Comparison of ENCODE assay signal across 12 cellular contexts in the genomic region with DNA sequence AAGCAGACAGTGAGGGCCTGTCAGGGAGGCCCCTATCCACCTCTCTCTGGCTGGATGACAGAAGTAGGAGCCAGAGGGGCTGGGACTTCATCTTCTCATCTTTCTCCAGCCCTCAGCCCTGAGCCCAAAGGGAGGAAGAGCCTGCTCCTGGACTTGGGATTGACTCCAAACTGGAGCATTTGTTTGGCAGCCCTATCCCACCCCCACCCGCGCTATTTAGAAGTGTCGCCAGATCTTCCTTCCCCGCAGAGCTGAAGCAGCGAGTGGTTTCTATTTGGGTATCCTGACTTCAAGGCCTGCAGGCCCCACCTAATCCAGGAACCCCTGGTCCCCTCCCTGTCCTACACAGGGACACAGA. TPM values are rescaled to one million over a fixed set of nuclear protein-coding genes. Genes with fewer than 3 reads are reported as not detected.
DNase-seq lines count a peak whose midpoint lies in the region; ATAC-seq and TF ChIP-seq lines count a peak whose summit lies in the region.
"Had no signal": no experiment of that assay in that cellular context is flagged by ENCODE, and none has a peak within 500 bp of the region (broad histone marks: within the 10 kb centered on the region; RNA-seq: fewer than 3 reads in every experiment).

No MANE protein-coding gene starts in this region.

- H3K36me3 ChIP-seq in left ventricle myocardium inferior (peaks cover 14% of the 10 kb centered on the region), parathyroid adenoma (ENCODE audit: control insufficient read depth, insufficient read depth, low read length) (no peaks in the 10 kb centered on the region)

- TF ChIP-seq CTCF in left ventricle myocardium inferior (IDR thresholded peaks at IDR 0.05; ENCODE audit: borderline replicate concordance): no peak
- TF ChIP-seq CTCF in parathyroid adenoma (IDR thresholded peaks at IDR 0.05): no peak

- H3K4me1 ChIP-seq in left ventricle myocardium inferior (peaks cover 100% of the 10 kb centered on the region), parathyroid adenoma (no peaks in the 10 kb centered on the region)

- H3K9ac ChIP-seq in parathyroid adenoma: no peak overlapping the region

- intact Hi-C loops in left ventricle myocardium inferior (cut with micrococcal nuclease): no loop called here

- H3K9me3 ChIP-seq in left ventricle myocardium inferior (replicated peaks): no peaks in the 10 kb centered on the region
- no peaks in the 10 kb centered on the region for H3K9me3 ChIP-seq in parathyroid adenoma (ENCODE audit: control insufficient read depth, low read length)

- H3K27me3 ChIP-seq in left ventricle myocardium inferior (ENCODE audit: low read depth) (no peaks in the 10 kb centered on the region), parathyroid adenoma (ENCODE audit: control insufficient read depth, insufficient read depth, low read length) (no peaks in the 10 kb centered on the region)

- H2AFZ ChIP-seq in parathyroid adenoma: no peak overlapping the region

- no peaks in the 10 kb centered on the region for H3K79me2 ChIP-seq in parathyroid adenoma

- peak overlapping the region; percentile 9 for H3K4me3 ChIP-seq in left ventricle myocardium inferior
- H3K4me3 ChIP-seq in parathyroid adenoma (ENCODE audit: low read depth, low read length): no peak overlapping the region

- H3K4me2 ChIP-seq in parathyroid adenoma (ENCODE audit: low read length): no peak overlapping the region

- ATAC-seq in GM18873 (IDR thresholded peaks at IDR 0.05; ENCODE audit: low FRiP score, unreplicated experiment): no peak

- H3K27ac ChIP-seq in left ventricle myocardium inferior (replicated peaks) (peak overlapping the region; percentile 96), parathyroid adenoma (peak overlapping the region; percentile 65)
- H3K27ac ChIP-seq: 22Rv1 had no signal

- peak; percentile 44 for DNase-seq in DMS 273 (lab: John Stamatoyannopoulos, UW; ENCODE audit: unreplicated experiment)
- no peak for DNase-seq in DMS 273 treated with DMSO at 0.1 percent for 48 hours (lab: John Stamatoyannopoulos, UW)
- peak; percentile 57 for DNase-seq in left ventricle myocardium inferior
- DNase-seq in HT-29 (ENCODE audit: low spot score): no peak
- DNase-seq in HUDEP-2 (lab: John Stamatoyannopoulos, UW; ENCODE audit: unreplicated experiment in 76 of 76): no peak
- DNase-seq in epidermal melanocyte (ENCODE audit: insufficient read length, low spot score): no peak
- DNase-seq: DND-41, NCI-H2081 treated with DMSO at 0.1 percent for 48 hours had no signal

RNA-seq across cellular contexts. Expression of a gene that starts 9.6 kb away (rescaled TPM):
- 164 TPM for total RNA-seq in left ventricle myocardium inferior
- 0.31 and 0.44 TPM in 2 replicates for total RNA-seq in HT-29 (2014; rRNA removed; shearing (Covaris generic))

RNA-seq across cellular contexts. Expression of a gene that starts 25.7 kb away (rescaled TPM):
- total RNA-seq in left ventricle myocardium inferior: 0.05 TPM
- not detected in 2 replicates for total RNA-seq in HT-29 (2014; rRNA removed; shearing (Covaris generic))

RNA-seq across cellular contexts. Expression of a gene that starts 37.8 kb away (rescaled TPM):
- 0.60 TPM for total RNA-seq in left ventricle myocardium inferior
- total RNA-seq in HT-29 (2014; rRNA removed; shearing (Covaris generic)): 289 and 312 TPM in 2 replicates

RNA-seq across cellular contexts. Expression of a gene that starts 48.4 kb away (rescaled TPM):
- total RNA-seq in left ventricle myocardium inferior: 1.2 TPM
- total RNA-seq in HT-29 (2014; rRNA removed; shearing (Covaris generic)): 0.10 TPM in 1 of 2 replicates, not detected in the other
- total RNA-seq: renal cortical epithelial cell had no signal

Comparison
In these comparisons a context has a peak if more than half of its experiments do, and no peak if none do; other contexts are left out.
1. DNase-seq: peak in DMS 273 (single experiment) and left ventricle myocardium inferior (single experiment); none in DMS 273 treated with DMSO at 0.1 percent for 48 hours (single experiment), HT-29 (single experiment), HUDEP-2 (0 of 76) and epidermal melanocyte (single experiment).
2. RNA of a gene that starts 9.6 kb away (total RNA-seq): 164 TPM in left ventricle myocardium inferior (single experiment); 0.31 to 0.44 TPM in HT-29; every median in the first group is over 100 times any median in the second.
3. RNA of a gene that starts 37.8 kb away (total RNA-seq): 289 to 312 TPM in HT-29; 0.60 TPM in left ventricle myocardium inferior (single experiment); every median in the first group is over 100 times any median in the second.